ENCODE assay signal across 8 cellular contexts in the genomic region with DNA sequence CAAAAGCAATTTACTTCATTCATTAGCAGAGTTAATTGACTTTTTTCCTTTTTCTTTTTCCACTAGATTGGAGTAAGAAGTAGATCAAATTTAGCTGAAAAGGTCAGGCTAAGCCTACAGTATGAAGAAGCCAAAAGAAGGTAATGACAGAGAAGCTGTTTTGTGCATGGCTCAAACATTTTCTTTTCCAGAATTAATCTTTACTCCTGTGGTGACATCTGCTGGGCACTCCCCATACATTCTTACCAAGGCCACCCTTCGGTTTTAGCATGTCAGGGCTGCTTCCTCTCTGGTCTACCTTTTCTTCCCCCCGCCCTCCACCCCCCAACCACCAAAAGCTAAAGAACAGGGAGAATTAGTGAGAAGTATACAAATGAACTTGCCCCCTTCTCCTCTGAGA.
DNase-seq lines count a peak whose midpoint lies in the region; ATAC-seq and TF ChIP-seq lines count a peak whose summit lies in the region.
"Had no signal": no experiment of that assay in that cellular context is flagged by ENCODE, and none has a peak within 500 bp of the region (broad histone marks: within the 10 kb centered on the region; RNA-seq: fewer than 3 reads in every experiment).

No MANE protein-coding gene starts in this region.

- H2AFZ ChIP-seq in neural cell (ENCODE audit: low read depth, low read length), result no peak overlapping the region

- no peaks in the 10 kb centered on the region for H3F3A ChIP-seq in neural cell (ENCODE audit: insufficient read depth, low read length, poor library complexity, severe bottlenecking)

- no peaks in the 10 kb centered on the region for H3K79me2 ChIP-seq in neural cell (replicated peaks; ENCODE audit: insufficient read depth, low read length)

- H3K27me3 ChIP-seq in neural cell (ENCODE audit: insufficient read depth, low read depth, low read length), result no peaks in the 10 kb centered on the region

- no peaks in the 10 kb centered on the region for H3K27me3 Mint-ChIP-seq in effector memory CD8-positive, alpha-beta T cell
- H3K27me3 Mint-ChIP-seq: T-cell had no signal

- no peak overlapping the region for H3K4me3 Mint-ChIP-seq in effector memory CD8-positive, alpha-beta T cell
- H3K4me3 Mint-ChIP-seq: T-cell had no signal

- H3K4me3 ChIP-seq in neural cell (ENCODE audit: low read length), result no peak overlapping the region

- no peak for TF ChIP-seq EP300 in neural cell (conservative IDR thresholded peaks at IDR 0.05; ENCODE audit: poor library complexity, severe bottlenecking)

- peak; percentile 61 for DNase-seq in EH (ENCODE audit: low read depth)
- peak; percentile 14 for DNase-seq in NCI-H526 treated with DMSO at 0.1 percent for 48 hours (lab: John Stamatoyannopoulos, UW)
- DNase-seq in effector memory CD8-positive, alpha-beta T cell, result peak in 1 of 3 experiments; percentile 4

- peak; percentile 80 for TF ChIP-seq RAD21 in neural cell (conservative IDR thresholded peaks at IDR 0.05)

- no peaks in the 10 kb centered on the region for H4K20me1 ChIP-seq in neural cell (ENCODE audit: insufficient read depth)

- TF ChIP-seq CTCF in neural cell (IDR thresholded peaks at IDR 0.05; ENCODE audit: poor library complexity, severe bottlenecking), result peak; percentile 61

- H3K4me2 ChIP-seq in neural cell (ENCODE audit: low read length), result no peak overlapping the region

- H3K27ac Mint-ChIP-seq in effector memory CD8-positive, alpha-beta T cell, result no peak overlapping the region
- H3K27ac Mint-ChIP-seq: T-cell had no signal

- H3K4me1 Mint-ChIP-seq in effector memory CD8-positive, alpha-beta T cell (ENCODE audit: low read depth in 2 of 2), result no peaks in the 10 kb centered on the region
- H3K4me1 Mint-ChIP-seq: T-cell had no signal

- H3K9me2 ChIP-seq in neural cell (ENCODE audit: insufficient read depth, low read length), result no peaks in the 10 kb centered on the region

- peak; percentile 68 for ATAC-seq in GM21786 (IDR thresholded peaks at IDR 0.05; ENCODE audit: unreplicated experiment)
- peak; percentile 42 for ATAC-seq in effector memory CD8-positive, alpha-beta T cell (replicated peaks)
- no peak for ATAC-seq in GM21526 (IDR thresholded peaks at IDR 0.05; ENCODE audit: low FRiP score, unreplicated experiment)
- no peak for ATAC-seq in HG03135 (IDR thresholded peaks at IDR 0.05; ENCODE audit: unreplicated experiment)
- ATAC-seq: T-cell had no signal

- H3K9me3 Mint-ChIP-seq in effector memory CD8-positive, alpha-beta T cell, result no peaks in the 10 kb centered on the region
- H3K9me3 Mint-ChIP-seq: T-cell had no signal

- no peaks in the 10 kb centered on the region for H3K9me3 ChIP-seq in neural cell (ENCODE audit: low read length)

- H3K36me3 Mint-ChIP-seq in effector memory CD8-positive, alpha-beta T cell (ENCODE audit: insufficient read depth), result no peaks in the 10 kb centered on the region

- H3K9ac ChIP-seq in neural cell (ENCODE audit: low read length), result no peak overlapping the region

- H3K27ac ChIP-seq in neural cell (ENCODE audit: low read length), result no peak overlapping the region

- H3K36me3 ChIP-seq in neural cell (ENCODE audit: insufficient read depth, low read length), result no peaks in the 10 kb centered on the region

TF ChIP-seq in neural cell, 6 proteins besides CTCF, POLR2A, EP300 and RAD21:
- no peak for TF ChIP-seq MXI1 (conservative IDR thresholded peaks at IDR 0.05; ENCODE audit: poor library complexity, severe bottlenecking)
- TF ChIP-seq SMC3 (conservative IDR thresholded peaks at IDR 0.05; ENCODE audit: poor library complexity), result peak; percentile 79

Comparison
In these comparisons a context has a peak if more than half of its experiments do, and no peak if none do; other contexts are left out.
1. ATAC-seq: peak in GM21786 (single experiment) and effector memory CD8-positive, alpha-beta T cell (single experiment); none in GM21526 (single experiment) and HG03135 (single experiment).